Comparison of ENCODE assay signal across 14 cellular contexts in the genomic region with DNA sequence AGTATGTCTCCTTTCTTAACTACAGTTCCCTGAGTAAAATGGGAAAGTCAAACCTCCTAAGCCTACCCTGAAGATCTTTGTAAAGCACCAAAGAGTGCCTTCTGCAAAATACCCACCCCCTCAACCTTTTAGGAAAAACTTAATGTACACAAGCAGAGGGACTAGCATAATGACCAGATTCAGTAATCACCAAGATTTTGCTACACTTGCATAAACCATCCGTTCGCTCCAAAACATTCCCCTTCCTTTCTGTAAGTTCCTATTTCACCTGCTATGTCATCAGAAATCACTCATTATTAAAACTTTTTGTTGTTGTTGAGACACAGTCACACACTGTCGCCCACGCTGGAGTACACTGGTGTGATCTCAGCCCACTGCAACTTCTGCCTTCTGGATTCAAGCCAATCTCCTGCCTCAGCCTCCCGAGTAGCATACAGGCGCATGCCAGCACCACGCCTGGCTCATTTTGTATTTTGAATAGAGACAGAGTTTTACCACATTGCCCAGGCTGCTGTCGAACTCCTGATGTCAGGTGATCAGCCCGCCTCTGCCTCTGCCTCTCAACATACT. TPM values are rescaled to one million over a fixed set of nuclear protein-coding genes. Genes with fewer than 3 reads are reported as not detected.
DNase-seq lines count a peak whose midpoint lies in the region; ATAC-seq, FAIRE-seq and TF ChIP-seq lines count a peak whose summit lies in the region.
"Had no signal": no experiment of that assay in that cellular context is flagged by ENCODE, and none has a peak within 500 bp of the region (broad histone marks: within the 10 kb centered on the region; RNA-seq: fewer than 3 reads in every experiment).

No MANE protein-coding gene starts in this region.

- H4K20me1 ChIP-seq in GM12878 (ENCODE audit: control insufficient read depth, insufficient read depth): no peaks in the 10 kb centered on the region; the same call in 1 of the 2 replicates

- H3K9me3 ChIP-seq in GM12878 (replicated peaks; ENCODE audit: control insufficient read depth, insufficient read depth, low read length): no peaks in the 10 kb centered on the region

- peak overlapping the region; percentile 47 for H3K4me3 Mint-ChIP-seq in activated T-cell treated with anti-CD3 and anti-CD28 coated beads, Interleukin-2, amount 50 U/mL, for 4 hours
- H3K4me3 Mint-ChIP-seq in HFFc6 (no peak overlapping the region), neural crest cell (peak overlapping the region; percentile 94)

- H3K9me3 Mint-ChIP-seq in activated T-cell treated with anti-CD3 and anti-CD28 coated beads, Interleukin-2, amount 50 U/mL, for 4 hours: no peaks in the 10 kb centered on the region
- H3K9me3 Mint-ChIP-seq in HFFc6: no peaks in the 10 kb centered on the region
- no peaks in the 10 kb centered on the region for H3K9me3 Mint-ChIP-seq in neural crest cell

- H3K36me3 Mint-ChIP-seq in activated T-cell treated with anti-CD3 and anti-CD28 coated beads, Interleukin-2, amount 50 U/mL, for 4 hours (ENCODE audit: insufficient read depth): peaks cover 39% of the 10 kb centered on the region
- H3K36me3 Mint-ChIP-seq in HFFc6 (ENCODE audit: low read depth): peaks cover 57% of the 10 kb centered on the region
- H3K36me3 Mint-ChIP-seq in neural crest cell (ENCODE audit: low read depth): peaks cover 16% of the 10 kb centered on the region

- peaks cover 49% of the 10 kb centered on the region for H3K4me1 Mint-ChIP-seq in activated T-cell treated with anti-CD3 and anti-CD28 coated beads, Interleukin-2, amount 50 U/mL, for 4 hours (ENCODE audit: low read depth)
- H3K4me1 Mint-ChIP-seq in HFFc6 (ENCODE audit: low read depth): peaks cover 49% of the 10 kb centered on the region
- H3K4me1 Mint-ChIP-seq in neural crest cell: peaks cover 36% of the 10 kb centered on the region

- CTCF ChIA-PET in GM12878 (lab: Yijun Ruan, JAX): interaction anchor here (1.7 kb wide), 1 partner anchor 34 kb away, joined by 15 read pairs; no protein-coding TSS in a partner anchor

- no peaks in the 10 kb centered on the region for H3K27me3 ChIP-seq in GM12878 (replicated peaks in 1 of 2; ENCODE audit: control insufficient read depth in 2 of 2, insufficient read depth in 2 of 2, low read length in 1 of 2)

- DNase-seq in activated T-cell treated with anti-CD3 and anti-CD28 coated beads, Interleukin-2, amount 50 U/mL, for 4 hours: no peak
- DNase-seq in activated T-cell treated with anti-CD3 and anti-CD28 coated beads for 4 hours (no peak), HFFc6 (no peak), GM12878 (ENCODE audit: low read depth, low spot score) (no peak), neural crest cell (ENCODE audit: low read depth, low spot score) (no peak), NCI-H1417 treated with DMSO at 0.1 percent for 48 hours (lab: John Stamatoyannopoulos, UW) (no peak), MV-4-11 (lab: John Stamatoyannopoulos, UW) (no peak)
- DNase-seq: anterior cingulate cortex, DMS53, NCI-H1105 treated with DMSO at 0.1 percent for 48 hours, PC-3, T-helper 2 cell had no signal

- peaks cover 11 to 22% of the 10 kb centered on the region in 2 experiments for H3K36me3 ChIP-seq in GM12878 (ENCODE audit: control insufficient read depth in 2 of 2, insufficient read depth in 2 of 2, low read length in 1 of 2)

- FAIRE-seq in GM12878 (lab: Jason Lieb, UNC): no peak

- 93% methylated on average over 9 of the region's 9 CpGs for WGBS in GM12878 (ENCODE audit: insufficient coverage, insufficient replicate concordance, low lambda C conversion rate, missing lambda C conversion rate)

- peak overlapping the region; percentile 55 for H3K27ac Mint-ChIP-seq in HFFc6
- H3K27ac Mint-ChIP-seq in neural crest cell (ENCODE audit: unreplicated experiment): no peak overlapping the region

- TF ChIP-seq RAD21 in GM12878 (IDR thresholded peaks at IDR 0.05; ENCODE audit: insufficient read depth, low read depth, low read length): no peak

- TF ChIP-seq CTCF in HFFc6 (IDR thresholded peaks at IDR 0.05) (no peak), GM12878 (IDR thresholded peaks at IDR 0.05 in 2 of 3, conservative IDR thresholded peaks at IDR 0.05 in 1 of 3; ENCODE audit: control insufficient read depth in 2 of 3, extremely low read depth in 1 of 3, insufficient read depth in 1 of 3, low read depth in 3 of 3, low read length in 3 of 3) (no peak), neural crest cell (conservative IDR thresholded peaks at IDR 0.05) (no peak)

- in situ Hi-C loops in GM12878 (cut with MboI): loop anchor here (5.0 kb wide), 1 partner anchor 104 kb away; no protein-coding TSS in a partner anchor

- peaks cover 73% of the 10 kb centered on the region for H3K79me2 ChIP-seq in GM12878 (ENCODE audit: control insufficient read depth, insufficient read depth, low read length)

- no peak overlapping the region for H3K27ac ChIP-seq in GM12878 (ENCODE audit: control insufficient read depth, insufficient read depth)

- RAD21 ChIA-PET in GM12878 (lab: Charles Lee; ENCODE audit: unreplicated experiment): no interaction called here

- H3K27me3 Mint-ChIP-seq in activated T-cell treated with anti-CD3 and anti-CD28 coated beads, Interleukin-2, amount 50 U/mL, for 4 hours (ENCODE audit: low read depth): no peaks in the 10 kb centered on the region
- peaks cover 16% of the 10 kb centered on the region for H3K27me3 Mint-ChIP-seq in HFFc6 (ENCODE audit: insufficient read depth)
- no peaks in the 10 kb centered on the region for H3K27me3 Mint-ChIP-seq in neural crest cell (ENCODE audit: low read depth)

- no peak for TF ChIP-seq POLR2A in GM12878 (IDR thresholded peaks at IDR 0.05; ENCODE audit: low read depth, low read length)

- no peak overlapping the region for H3K4me2 ChIP-seq in GM12878 (ENCODE audit: control insufficient read depth, insufficient read depth)

- POLR2A ChIA-PET in GM12878 (lab: Charles Lee): no interaction called here

- H2AFZ ChIP-seq in GM12878 (ENCODE audit: control insufficient read depth, low read depth, low read length): no peak overlapping the region

- peaks cover 24% of the 10 kb centered on the region for H3K4me1 ChIP-seq in GM12878 (ENCODE audit: control insufficient read depth, insufficient read depth, low read length)

- H3K4me3 ChIP-seq in GM12878: no peak overlapping the region

- TF ChIP-seq EP300 in GM12878 (IDR thresholded peaks at IDR 0.05; ENCODE audit: borderline replicate concordance in 1 of 2, control insufficient read depth in 1 of 2, low read depth in 2 of 2, low read length in 2 of 2): no peak

- intact Hi-C loops in GM12878 (cut with micrococcal nuclease; ENCODE audit: unreplicated experiment): no loop called here

- no TSS peak for BruUV-seq in GM12878 (replicated peaks; lab: Mats Ljungman, UMichigan)

- ATAC-seq in activated T-cell treated with anti-CD3 and anti-CD28 coated beads, Interleukin-2, amount 50 U/mL, for 4 hours: no peak
- ATAC-seq in GM12878 (no peak), HG03571 (IDR thresholded peaks at IDR 0.05; ENCODE audit: unreplicated experiment) (no peak)
- ATAC-seq: PC-3 had no signal

- SMC1A ChIA-PET in GM12878 (lab: Charles Lee; ENCODE audit: uncharacterized antibody, unreplicated experiment): no interaction called here

- no peak overlapping the region for H3K9ac ChIP-seq in GM12878 (ENCODE audit: control insufficient read depth, insufficient read depth, low read length)

RNA-seq across cellular contexts. Expression of gene MRPL20, which starts 3.5 kb away (rescaled TPM):
- total RNA-seq in activated T-cell treated with anti-CD3 and anti-CD28 coated beads, Interleukin-2, amount 50 U/mL, for 4 hours: 100 to 1,000 TPM; 254 to 300 (median 271) TPM
- 100 to 1,000 TPM; 131 to 154 (median 141) TPM for total RNA-seq in HFFc6 (2021; fragmentation: NEBNext Ultra II Directional; extraction: Animal tissue kit (Norgen Biotek cat#: 25700))
- total RNA-seq in GM12878 (2013; cell fraction: nucleolus; rRNA removed): 47.9 and 53.1 TPM in 2 replicates
- total RNA-seq in GM12878 (2014; rRNA removed) (205 and 223 TPM in 2 replicates), GM12878 (2014; rRNA removed; fragmentation: Illumina TruSeq; extraction: Trizol) (132 and 153 TPM in 2 replicates), GM12878 (2021) (141 and 149 TPM in 2 replicates), neural crest cell (113 and 117 TPM in 2 replicates)
- 92.4 TPM for polyA plus RNA-seq in GM12878 (2011; ENCODE audit: low read depth)
- polyA plus RNA-seq in GM12878 (2011; rRNA removed) (143 and 146 TPM in 2 replicates), GM12878 (2014; fragmentation: Illumina TruSeq; extraction: Trizol) (115 and 129 TPM in 2 replicates), GM12878 (2014; fragmentation: Nextera tagmentation; extraction: Ambion mirVana) (100 to 1,000 TPM; 519 to 525 TPM), GM12878 (2014; rRNA removed) (287 and 301 TPM in 2 replicates), GM12878 (2016; fragmentation: Nextera tagmentation; extraction: Ambion mirVana) (100 to 1,000 TPM; 366 to 375 TPM)
- polyA plus RNA-seq in GM12878 (2011; cell fraction: cytosol; rRNA removed): 168 and 192 TPM in 2 replicates
- polyA plus RNA-seq in GM12878 (2011; cell fraction: nucleus; rRNA removed): 105 and 125 TPM in 2 replicates
- 151 and 170 TPM in 2 replicates for polyA plus RNA-seq in GM12878 (2012)
- polyA minus RNA-seq in GM12878 (2011; rRNA and poly(A)+ RNA removed): 72.9 and 94.2 TPM in 2 replicates
- 54.8 and 63.4 TPM in 2 replicates for polyA minus RNA-seq in GM12878 (2011; cell fraction: cytosol; rRNA and poly(A)+ RNA removed)
- 26.7 and 39.5 TPM in 2 replicates for polyA minus RNA-seq in GM12878 (2011; cell fraction: nucleus; rRNA and poly(A)+ RNA removed)

RNA-seq across cellular contexts. Expression of gene CCNL2, which starts 4.5 kb away (rescaled TPM):
- 100 to 1,000 TPM; 112 to 127 (median 118) TPM for total RNA-seq in activated T-cell treated with anti-CD3 and anti-CD28 coated beads, Interleukin-2, amount 50 U/mL, for 4 hours
- 100 to 1,000 TPM in 5 of 6 experiments, 10 to 100 TPM in 1; 96.2 to 115 (median 104) TPM for total RNA-seq in HFFc6 (2021; fragmentation: NEBNext Ultra II Directional; extraction: Animal tissue kit (Norgen Biotek cat#: 25700))
- 379 and 418 TPM in 2 replicates for total RNA-seq in GM12878 (2013; cell fraction: nucleolus; rRNA removed)
- 102 and 106 TPM in 2 replicates for total RNA-seq in GM12878 (2014; rRNA removed)
- 42.5 and 43.2 TPM in 2 replicates for total RNA-seq in GM12878 (2014; rRNA removed; fragmentation: Illumina TruSeq; extraction: Trizol)
- 83.8 and 101 TPM in 2 replicates for total RNA-seq in GM12878 (2021)
- 37.9 TPM for polyA plus RNA-seq in GM12878 (2011; ENCODE audit: low read depth)
- 112 and 115 TPM in 2 replicates for polyA plus RNA-seq in GM12878 (2011; rRNA removed)
- 80.7 and 108 TPM in 2 replicates for polyA plus RNA-seq in GM12878 (2011; cell fraction: cytosol; rRNA removed)
- 831 and 868 TPM in 2 replicates for polyA plus RNA-seq in GM12878 (2011; cell fraction: nucleus; rRNA removed)
- 67.0 and 72.4 TPM in 2 replicates for polyA plus RNA-seq in GM12878 (2012)
- 33.7 and 54.3 TPM in 2 replicates for polyA plus RNA-seq in GM12878 (2014; fragmentation: Illumina TruSeq; extraction: Trizol)
- 1 to 10 TPM; 2.1 to 5.5 TPM for polyA plus RNA-seq in GM12878 (2014; fragmentation: Nextera tagmentation; extraction: Ambion mirVana)
- 143 and 153 TPM in 2 replicates for polyA plus RNA-seq in GM12878 (2014; rRNA removed)
- 100 to 1,000 TPM; 100 to 102 TPM for polyA plus RNA-seq in GM12878 (2016; fragmentation: Nextera tagmentation; extraction: Ambion mirVana)
- polyA minus RNA-seq in GM12878 (2011; rRNA and poly(A)+ RNA removed): 59.9 and 80.8 TPM in 2 replicates
- polyA minus RNA-seq in GM12878 (2011; cell fraction: cytosol; rRNA and poly(A)+ RNA removed): 21.0 and 30.3 TPM in 2 replicates
- polyA minus RNA-seq in GM12878 (2011; cell fraction: nucleus; rRNA and poly(A)+ RNA removed): 105 and 145 TPM in 2 replicates
- total RNA-seq in neural crest cell: 249 and 261 TPM in 2 replicates

RNA-seq across cellular contexts. Expression of gene ANKRD65, which starts 17.4 kb away (rescaled TPM):
- total RNA-seq in activated T-cell treated with anti-CD3 and anti-CD28 coated beads, Interleukin-2, amount 50 U/mL, for 4 hours: under 1 TPM in 1 of 3 donors, not detected in 2; 0.15 TPM
- total RNA-seq in HFFc6 (2021; fragmentation: NEBNext Ultra II Directional; extraction: Animal tissue kit (Norgen Biotek cat#: 25700)): under 1 TPM in 2 of 6 experiments, not detected in 4; 0.14 TPM
- total RNA-seq in GM12878 (2013; cell fraction: nucleolus; rRNA removed): 1.2 and 1.8 TPM in 2 replicates
- 0.17 and 0.33 TPM in 2 replicates for total RNA-seq in GM12878 (2014; rRNA removed)
- total RNA-seq in GM12878 (2014; rRNA removed; fragmentation: Illumina TruSeq; extraction: Trizol): 0.18 and 0.45 TPM in 2 replicates
- total RNA-seq in GM12878 (2021): 0.96 and 1.2 TPM in 2 replicates
- polyA plus RNA-seq in GM12878 (2011; ENCODE audit: low read depth): 0.42 TPM
- polyA plus RNA-seq in GM12878 (2011; rRNA removed): 0.12 and 0.24 TPM in 2 replicates
- 0.21 and 0.38 TPM in 2 replicates for polyA plus RNA-seq in GM12878 (2011; cell fraction: cytosol; rRNA removed)
- 2.0 and 2.3 TPM in 2 replicates for polyA plus RNA-seq in GM12878 (2011; cell fraction: nucleus; rRNA removed)
- 1.3 TPM in 2 replicates for polyA plus RNA-seq in GM12878 (2012)
- polyA plus RNA-seq in GM12878 (2014; fragmentation: Illumina TruSeq; extraction: Trizol): 0.14 and 0.29 TPM in 2 replicates
- under 1 TPM; 0.05 to 0.15 TPM for polyA plus RNA-seq in GM12878 (2014; fragmentation: Nextera tagmentation; extraction: Ambion mirVana)
- polyA plus RNA-seq in GM12878 (2014; rRNA removed): 0.86 and 0.94 TPM in 2 replicates
- 1 to 10 TPM; 1.8 to 2.8 TPM for polyA plus RNA-seq in GM12878 (2016; fragmentation: Nextera tagmentation; extraction: Ambion mirVana)
- 0.15 TPM in 1 of 2 replicates, not detected in the other for polyA minus RNA-seq in GM12878 (2011; rRNA and poly(A)+ RNA removed)
- not detected in 2 replicates for polyA minus RNA-seq in GM12878 (2011; cell fraction: cytosol; rRNA and poly(A)+ RNA removed)
- polyA minus RNA-seq in GM12878 (2011; cell fraction: nucleus; rRNA and poly(A)+ RNA removed): 0.36 TPM in 1 of 2 replicates, not detected in the other
- total RNA-seq in neural crest cell: 0.66 and 0.89 TPM in 2 replicates
- total RNA-seq: activated CD8-positive, alpha-beta memory T cell treated with anti-CD3 and anti-CD28 coated beads for 36 hours had no signal

RNA-seq across cellular contexts. Expression of gene AURKAIP1, which starts 28.6 kb away (rescaled TPM):
- total RNA-seq in activated T-cell treated with anti-CD3 and anti-CD28 coated beads, Interleukin-2, amount 50 U/mL, for 4 hours: 100 to 1,000 TPM; 218 to 244 (median 220) TPM
- 100 to 1,000 TPM; 178 to 206 (median 196) TPM for total RNA-seq in HFFc6 (2021; fragmentation: NEBNext Ultra II Directional; extraction: Animal tissue kit (Norgen Biotek cat#: 25700))
- total RNA-seq in GM12878 (2013; cell fraction: nucleolus; rRNA removed): 22.6 and 24.0 TPM in 2 replicates
- total RNA-seq in GM12878 (2014; rRNA removed) (146 and 177 TPM in 2 replicates), GM12878 (2014; rRNA removed; fragmentation: Illumina TruSeq; extraction: Trizol) (30.2 and 37.4 TPM in 2 replicates), GM12878 (2021) (198 and 210 TPM in 2 replicates), neural crest cell (127 and 128 TPM in 2 replicates)
- polyA plus RNA-seq in GM12878 (2011; ENCODE audit: low read depth): 20.8 TPM
- polyA plus RNA-seq in GM12878 (2011; rRNA removed) (38.3 and 66.8 TPM in 2 replicates), GM12878 (2014; fragmentation: Illumina TruSeq; extraction: Trizol) (3.9 and 26.5 TPM in 2 replicates), GM12878 (2014; fragmentation: Nextera tagmentation; extraction: Ambion mirVana) (10 to 100 TPM in 1 of 2 experiments, 1 to 10 TPM in 1; 6.5 to 26.6 TPM), GM12878 (2014; rRNA removed) (173 and 210 TPM in 2 replicates), GM12878 (2016; fragmentation: Nextera tagmentation; extraction: Ambion mirVana) (100 to 1,000 TPM; 341 to 366 TPM)
- 70.8 and 124 TPM in 2 replicates for polyA plus RNA-seq in GM12878 (2011; cell fraction: cytosol; rRNA removed)
- 62.5 and 90.9 TPM in 2 replicates for polyA plus RNA-seq in GM12878 (2011; cell fraction: nucleus; rRNA removed)
- polyA plus RNA-seq in GM12878 (2012): 75.5 and 78.2 TPM in 2 replicates
- polyA minus RNA-seq in GM12878 (2011; rRNA and poly(A)+ RNA removed): 8.2 and 28.6 TPM in 2 replicates
- 20.0 and 26.7 TPM in 2 replicates for polyA minus RNA-seq in GM12878 (2011; cell fraction: cytosol; rRNA and poly(A)+ RNA removed)
- polyA minus RNA-seq in GM12878 (2011; cell fraction: nucleus; rRNA and poly(A)+ RNA removed): 17.2 and 20.6 TPM in 2 replicates

RNA-seq across cellular contexts. Expression of gene VWA1, which starts 31.9 kb away (rescaled TPM):
- under 1 TPM; 0.18 to 0.58 (median 0.19) TPM for total RNA-seq in activated T-cell treated with anti-CD3 and anti-CD28 coated beads, Interleukin-2, amount 50 U/mL, for 4 hours
- under 1 TPM in 5 of 6 experiments, not detected in 1; 0.12 to 0.33 (median 0.24) TPM for total RNA-seq in HFFc6 (2021; fragmentation: NEBNext Ultra II Directional; extraction: Animal tissue kit (Norgen Biotek cat#: 25700))
- 1.5 and 2.3 TPM in 2 replicates for total RNA-seq in GM12878 (2013; cell fraction: nucleolus; rRNA removed)
- total RNA-seq in GM12878 (2014; rRNA removed) (0.40 and 0.71 TPM in 2 replicates), GM12878 (2014; rRNA removed; fragmentation: Illumina TruSeq; extraction: Trizol) (0.13 and 0.14 TPM in 2 replicates), GM12878 (2021) (1.7 and 1.8 TPM in 2 replicates), neural crest cell (8.9 and 9.6 TPM in 2 replicates)
- polyA plus RNA-seq in GM12878 (2011; ENCODE audit: low read depth): 0.70 TPM
- polyA plus RNA-seq in GM12878 (2011; rRNA removed) (0.45 and 1.1 TPM in 2 replicates), GM12878 (2014; fragmentation: Illumina TruSeq; extraction: Trizol) (0.03 TPM in 1 of 2 replicates, not detected in the other), GM12878 (2014; fragmentation: Nextera tagmentation; extraction: Ambion mirVana) (under 1 TPM in 1 of 2 experiments, not detected in 1; 0.02 TPM), GM12878 (2014; rRNA removed) (0.40 and 0.56 TPM in 2 replicates), GM12878 (2016; fragmentation: Nextera tagmentation; extraction: Ambion mirVana) (under 1 TPM in 1 of 2 experiments, not detected in 1; 0.24 TPM)
- polyA plus RNA-seq in GM12878 (2011; cell fraction: cytosol; rRNA removed): 1.4 and 2.3 TPM in 2 replicates
- 3.6 and 5.8 TPM in 2 replicates for polyA plus RNA-seq in GM12878 (2011; cell fraction: nucleus; rRNA removed)
- polyA plus RNA-seq in GM12878 (2012): 4.1 and 4.9 TPM in 2 replicates
- 0.51 and 0.88 TPM in 2 replicates for polyA minus RNA-seq in GM12878 (2011; rRNA and poly(A)+ RNA removed)
- 0.42 and 0.80 TPM in 2 replicates for polyA minus RNA-seq in GM12878 (2011; cell fraction: cytosol; rRNA and poly(A)+ RNA removed)
- polyA minus RNA-seq in GM12878 (2011; cell fraction: nucleus; rRNA and poly(A)+ RNA removed): 1.7 and 1.8 TPM in 2 replicates
